6 cellular contexts compared by ENCODE assay signal in the genomic region with DNA sequence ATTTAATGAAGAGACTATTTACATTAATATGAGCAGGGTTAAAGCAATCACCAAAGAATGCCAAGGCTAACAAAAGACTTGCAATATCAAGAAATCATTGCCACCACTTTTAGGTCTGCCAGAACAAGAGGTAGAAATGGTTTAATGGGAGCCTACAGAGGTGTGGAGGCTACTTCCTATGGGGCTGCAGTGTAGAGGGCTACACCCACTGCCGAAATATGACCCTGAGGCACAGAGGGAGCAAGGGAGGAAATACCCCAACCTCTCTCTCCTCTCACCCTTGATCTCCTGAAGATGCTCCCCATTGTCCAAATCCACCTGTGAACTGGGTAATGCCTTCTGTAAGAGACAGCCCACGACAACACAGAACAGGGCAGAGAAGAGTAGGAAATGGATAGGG.
"Had no signal": no experiment of that assay in that cellular context is flagged by ENCODE, and none has a peak within 500 bp of the region (broad histone marks: within the 10 kb centered on the region; RNA-seq: fewer than 3 reads in every experiment).

No MANE protein-coding gene starts in this region.

- H3K27ac ChIP-seq: GM23248 had no signal

- ATAC-seq: K562 had no signal

- DNase-seq: GM23248, GOT3, H7, HCEC 1CT, IMR-90 had no signal

- H3K4me3 ChIP-seq: GM23248, K562 had no signal
